ENCODE assay signal across 1 cellular context in genomic region chr10:73625884-73626753, GRCh38.
TF ChIP-seq lines count a peak whose summit lies in the region.

No MANE protein-coding gene starts in this region.

TF ChIP-seq in HepG2, 621 proteins besides CTCF, POLR2A, EP300 and RAD21 (continued from another document and continues in another):
- TF ChIP-seq ZNF564 (CRISPR knock-in tag; IDR thresholded peaks at IDR 0.05) (peak; percentile 41; the same call in 1 of the 2 replicates), HNF1B (CRISPR knock-in tag; IDR thresholded peaks at IDR 0.05) (peak; percentile 62), ZNF567 (CRISPR knock-in tag; IDR thresholded peaks at IDR 0.05; ENCODE audit: borderline replicate concordance) (no peak), ZHX2 (IDR thresholded peaks at IDR 0.05; ENCODE audit: low read depth) (peak; percentile 91), ZHX2 (CRISPR knock-in tag; IDR thresholded peaks at IDR 0.05; ENCODE audit: borderline replicate concordance) (no peak), ZFP41 (CRISPR knock-in tag; IDR thresholded peaks at IDR 0.05; ENCODE audit: borderline replicate concordance) (no peak), CBFB (CRISPR knock-in tag; IDR thresholded peaks at IDR 0.05) (no peak), ZSCAN5A (CRISPR knock-in tag; IDR thresholded peaks at IDR 0.05; ENCODE audit: borderline replicate concordance) (0 out of 2 replicates have a peak, but pooled peaks have one; percentile 68), SNAPC4 (CRISPR knock-in tag; IDR thresholded peaks at IDR 0.05) (no peak), ATF7 (IDR thresholded peaks at IDR 0.05) (no peak), ATF7 (CRISPR knock-in tag; IDR thresholded peaks at IDR 0.05) (no peak), FOXM1 (CRISPR knock-in tag; IDR thresholded peaks at IDR 0.05) (no peak), RBFOX2 (IDR thresholded peaks at IDR 0.05; ENCODE audit: low read depth, low read length) (peak; percentile 85), PAXIP1 (CRISPR knock-in tag; conservative IDR thresholded peaks at IDR 0.05) (0 out of 2 replicates have a peak, but pooled peaks have one; percentile 24), TEF (CRISPR knock-in tag; IDR thresholded peaks at IDR 0.05) (no peak), MEIS1 (CRISPR knock-in tag; IDR thresholded peaks at IDR 0.05; ENCODE audit: borderline replicate concordance) (peak; percentile 38; the same call in 1 of the 2 replicates), MEIS2 (CRISPR knock-in tag; IDR thresholded peaks at IDR 0.05) (0 out of 2 replicates have a peak, but pooled peaks have one; percentile 6), ZNF724P (CRISPR knock-in tag; IDR thresholded peaks at IDR 0.05; ENCODE audit: borderline replicate concordance) (no peak), GLMP (CRISPR knock-in tag; IDR thresholded peaks at IDR 0.05; ENCODE audit: borderline replicate concordance) (no peak), NR3C1 (CRISPR knock-in tag; IDR thresholded peaks at IDR 0.05) (no peak), ETS1 (CRISPR knock-in tag; IDR thresholded peaks at IDR 0.05) (no peak), MLX (CRISPR knock-in tag; IDR thresholded peaks at IDR 0.05) (no peak), SMC3 (IDR thresholded peaks at IDR 0.05; ENCODE audit: low read length) (no peak), DMAP1 (CRISPR knock-in tag; IDR thresholded peaks at IDR 0.05) (peak; percentile 89), SMARCC2 (IDR thresholded peaks at IDR 0.05) (no peak), ISX (CRISPR knock-in tag; conservative IDR thresholded peaks at IDR 0.05) (no peak), ZBTB2 (CRISPR knock-in tag; IDR thresholded peaks at IDR 0.05; ENCODE audit: low read depth) (0 out of 2 replicates have a peak, but pooled peaks have one; percentile 30), ZNF253 (CRISPR knock-in tag; IDR thresholded peaks at IDR 0.05; ENCODE audit: borderline replicate concordance) (no peak), ZNF382 (CRISPR knock-in tag; IDR thresholded peaks at IDR 0.05; ENCODE audit: borderline replicate concordance) (no peak)
